Comparison of ENCODE assay signal across 8 cellular contexts in genomic region chr7:114047889-114048288, GRCh38.
DNase-seq lines count a peak whose midpoint lies in the region; ATAC-seq, FAIRE-seq and TF ChIP-seq lines count a peak whose summit lies in the region.

No MANE protein-coding gene starts in this region.

- no peaks in the 10 kb centered on the region for H4K20me1 ChIP-seq in HepG2 (ENCODE audit: insufficient read depth, low read length)

- POLR2A ChIA-PET in activated naive CD8-positive, alpha-beta T cell treated with anti-CD3 and anti-CD28 coated beads, Interleukin-2, amount 10 ng/mL, durations not matched to agents 7 days and 5 days (lab: Charles Lee): no interaction called here
- POLR2A ChIA-PET in HepG2 (lab: Yijun Ruan, JAX): no interaction called here

- TF ChIP-seq CTCF in BE2C (IDR thresholded peaks at IDR 0.05; ENCODE audit: low read depth, low read length): no peak
- TF ChIP-seq CTCF in LNCaP clone FGC (IDR thresholded peaks at IDR 0.05; ENCODE audit: control insufficient read depth, extremely low read depth, insufficient read depth): no peak
- no peak for TF ChIP-seq CTCF in HepG2 (CRISPR knock-in tag; IDR thresholded peaks at IDR 0.05)

- FAIRE-seq in HepG2 (lab: Jason Lieb, UNC): no peak
- FAIRE-seq in GM19239 (lab: Jason Lieb, UNC): no peak

- TF ChIP-seq EP300 in HepG2 (IDR thresholded peaks at IDR 0.05; ENCODE audit: low read depth in 2 of 2, low read length in 2 of 2) (no peak), HepG2 (CRISPR knock-in tag; IDR thresholded peaks at IDR 0.05; ENCODE audit: borderline replicate concordance) (no peak)

- no peaks in the 10 kb centered on the region for H3K4me1 ChIP-seq in BE2C
- H3K4me1 ChIP-seq in HepG2 (ENCODE audit: insufficient read depth, low read length): peaks cover 9% of the 10 kb centered on the region

- no peak overlapping the region for H3K27ac ChIP-seq in HepG2 (ENCODE audit: extremely low read length, insufficient read depth, low read length)

- no peak for TF ChIP-seq RAD21 in HepG2 (CRISPR knock-in tag; IDR thresholded peaks at IDR 0.05)

- DNase-seq in BE2C (no peak), LNCaP clone FGC (ENCODE audit: low read depth) (no peak), HepG2 (ENCODE audit: low spot score) (no peak), NCI-H510A treated with DMSO at 0.1 percent for 48 hours (lab: John Stamatoyannopoulos, UW) (no peak), germinal center (ENCODE audit: low spot score) (no peak), GM19239 (ENCODE audit: insufficient read length, low spot score) (no peak), DMS153 (lab: John Stamatoyannopoulos, UW) (no peak)
- DNase-seq in activated naive CD8-positive, alpha-beta T cell treated with anti-CD3 and anti-CD28 coated beads, Interleukin-2, amount 10 ng/mL, durations not matched to agents 7 days and 5 days: no peak

- H3K27me3 Mint-ChIP-seq in activated naive CD8-positive, alpha-beta T cell treated with anti-CD3 and anti-CD28 coated beads, Interleukin-2, amount 10 ng/mL, durations not matched to agents 7 days and 5 days: no peaks in the 10 kb centered on the region

- in situ Hi-C loops in HepG2 (cut with HindIII; ENCODE audit: extremely low pct_ligation_motif_present, low pct_unique_long_range_greater_than_20kb): no loop called here

- TF ChIP-seq POLR2A in HepG2 (IDR thresholded peaks at IDR 0.05; ENCODE audit: insufficient read depth in 1 of 2, low read depth in 2 of 2, low read length in 2 of 2): no peak

- ATAC-seq in activated naive CD8-positive, alpha-beta T cell treated with anti-CD3 and anti-CD28 coated beads, Interleukin-2, amount 10 ng/mL, durations not matched to agents 7 days and 5 days (ENCODE audit: low read depth): peak; percentile 53
- peak; percentile 38; the same call in 1 of the 3 replicates for ATAC-seq in HepG2

- H3K4me1 Mint-ChIP-seq in activated naive CD8-positive, alpha-beta T cell treated with anti-CD3 and anti-CD28 coated beads, Interleukin-2, amount 10 ng/mL, durations not matched to agents 7 days and 5 days: peaks cover 8% of the 10 kb centered on the region

- peak overlapping the region; percentile 78 for H3K4me3 Mint-ChIP-seq in activated naive CD8-positive, alpha-beta T cell treated with anti-CD3 and anti-CD28 coated beads, Interleukin-2, amount 10 ng/mL, durations not matched to agents 7 days and 5 days

- peak overlapping the region; percentile 86 for H3K4me2 ChIP-seq in HepG2 (ENCODE audit: low read depth, low read length)

- H3K36me3 ChIP-seq in BE2C (no peaks in the 10 kb centered on the region), HepG2 (replicated peaks in 1 of 2; ENCODE audit: control insufficient read depth in 1 of 2, insufficient read depth in 2 of 2, low read length in 2 of 2) (no peaks in the 10 kb centered on the region)

- H3K4me3 ChIP-seq in BE2C (ENCODE audit: low read depth, low read length) (peak overlapping the region; percentile 59), LNCaP clone FGC (ENCODE audit: low read depth, low read length) (peak overlapping the region; percentile 39), HepG2 (replicated peaks in 1 of 3; ENCODE audit: insufficient read depth in 1 of 3, low read depth in 2 of 3, low read length in 3 of 3) (peak overlapping the region; percentile 43 to 66 (median 50); a peak in 4 of 6 replicates)

- no peaks in the 10 kb centered on the region for H3K79me2 ChIP-seq in HepG2 (ENCODE audit: insufficient read depth, low read length)

- 4% methylated on average over 2 of the region's 2 CpGs for WGBS in HepG2 (ENCODE audit: low lambda C conversion rate)

- no peaks in the 10 kb centered on the region for H3K27me3 ChIP-seq in BE2C
- no peaks in the 10 kb centered on the region; a peak in 1 of 5 replicates for H3K27me3 ChIP-seq in HepG2 (ENCODE audit: control insufficient read depth in 1 of 2, insufficient read depth in 2 of 2, low read length in 2 of 2)

- H3K36me3 Mint-ChIP-seq in activated naive CD8-positive, alpha-beta T cell treated with anti-CD3 and anti-CD28 coated beads, Interleukin-2, amount 10 ng/mL, durations not matched to agents 7 days and 5 days: no peaks in the 10 kb centered on the region

- H3K9me3 Mint-ChIP-seq in activated naive CD8-positive, alpha-beta T cell treated with anti-CD3 and anti-CD28 coated beads, Interleukin-2, amount 10 ng/mL, durations not matched to agents 7 days and 5 days: no peaks in the 10 kb centered on the region

- peak overlapping the region; percentile 94 for H2AFZ ChIP-seq in HepG2 (ENCODE audit: low read length)

- H3K9ac ChIP-seq in HepG2 (ENCODE audit: insufficient read depth, low read depth, low read length): no peak overlapping the region

- peak overlapping the region; percentile 75 for H3K27ac Mint-ChIP-seq in activated naive CD8-positive, alpha-beta T cell treated with anti-CD3 and anti-CD28 coated beads, Interleukin-2, amount 10 ng/mL, durations not matched to agents 7 days and 5 days

- intact Hi-C loops in HepG2 (cut with micrococcal nuclease; ENCODE audit: unreplicated experiment): no loop called here

- H3K9me3 ChIP-seq in BE2C (no peaks in the 10 kb centered on the region), HepG2 (ENCODE audit: low read length) (no peaks in the 10 kb centered on the region)

- BruUV-seq in HepG2 (replicated peaks; lab: Mats Ljungman, UMichigan): no TSS peak

- CTCF ChIA-PET in HepG2 (lab: Yijun Ruan, JAX; ENCODE audit: low intra/inter-chr PET ratio, low total read pairs): no interaction called here

TF ChIP-seq in HepG2, 621 proteins besides CTCF, POLR2A, EP300 and RAD21 (continues in another document):
- TF ChIP-seq ZNF282 (IDR thresholded peaks at IDR 0.05; ENCODE audit: partially characterized antibody) (no peak), HNF1A (IDR thresholded peaks at IDR 0.05; ENCODE audit: low read depth) (no peak), HNF1A (CRISPR knock-in tag; IDR thresholded peaks at IDR 0.05; ENCODE audit: borderline replicate concordance) (no peak), ZXDC (CRISPR knock-in tag; IDR thresholded peaks at IDR 0.05) (no peak), ZNF713 (CRISPR knock-in tag; IDR thresholded peaks at IDR 0.05) (no peak), STAT5B (CRISPR knock-in tag; IDR thresholded peaks at IDR 0.05) (no peak), HDAC1 (CRISPR knock-in tag; IDR thresholded peaks at IDR 0.05) (no peak), ZNF253 (CRISPR knock-in tag; IDR thresholded peaks at IDR 0.05; ENCODE audit: borderline replicate concordance) (no peak), ZNF513 (CRISPR knock-in tag; conservative IDR thresholded peaks at IDR 0.05) (no peak)
